ENCODE assay signal across 17 cellular contexts in the genomic region with DNA sequence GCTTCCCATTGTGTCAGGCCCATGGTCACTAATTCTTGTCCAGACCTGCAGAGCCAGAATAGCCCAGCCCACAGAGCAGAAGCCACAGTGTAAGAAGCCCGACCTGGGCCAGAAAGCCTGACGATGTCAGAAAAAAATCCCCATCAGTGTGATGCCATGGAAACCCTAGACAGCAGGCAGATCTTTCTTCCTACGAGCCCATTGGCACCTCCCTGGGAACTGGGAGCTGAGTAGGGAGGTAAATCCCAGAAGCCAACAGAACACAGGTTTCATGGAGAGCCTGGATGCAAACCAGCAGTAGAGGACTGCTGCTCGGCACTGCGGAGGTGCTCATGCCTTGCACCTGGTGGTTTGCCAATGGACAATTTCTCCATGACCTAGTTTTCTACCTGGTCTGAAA.
"Had no signal": no experiment of that assay in that cellular context is flagged by ENCODE, and none has a peak within 500 bp of the region (broad histone marks: within the 10 kb centered on the region; RNA-seq: fewer than 3 reads in every experiment).

No MANE protein-coding gene starts in this region.

- H3K27me3 ChIP-seq: body of pancreas, heart right ventricle, left lung, spleen, tibial artery had no signal

- H3K4me1 ChIP-seq: body of pancreas, left lung, tibial artery had no signal

- ATAC-seq: activated naive CD8-positive, alpha-beta T cell treated with anti-CD3 and anti-CD28 coated beads, Interleukin-2, amount 50 U/mL, for 24 hours; activated T-cell treated with anti-CD3 and anti-CD28 coated beads, Interleukin-2, amount 50 U/mL, for 72 hours; body of pancreas; heart right ventricle; left lung; naive thymus-derived CD4-positive, alpha-beta T cell had no signal

- DNase-seq: activated CD4-positive, alpha-beta memory T cell treated with anti-CD3 and anti-CD28 coated beads, Interleukin-2, amount 10 ng/mL, durations not matched to agents 7 days and 5 days; activated CD4-positive, alpha-beta T cell treated with anti-CD3 and anti-CD28 coated beads for 48 hours; activated effector memory CD4-positive, alpha-beta T cell treated with Interleukin-2 at 50 U/mL for 16 hours; activated naive CD4-positive, alpha-beta T cell treated with anti-CD3 and anti-CD28 coated beads, Interleukin-2, amount 50 U/mL, for 16 hours; activated naive CD8-positive, alpha-beta T cell treated with anti-CD3 and anti-CD28 coated beads, Interleukin-2, amount 50 U/mL, for 24 hours; activated T-cell treated with anti-CD3 and anti-CD28 coated beads, Interleukin-2, amount 50 U/mL, for 72 hours; body of pancreas; endodermal cell; heart right ventricle; left lung; naive thymus-derived CD4-positive, alpha-beta T cell; spleen; stimulated activated CD4-positive, alpha-beta T cell treated with anti-CD3 and anti-CD28 coated beads, Interleukin-4, amount 100 ng/mL, for 1 hour; stimulated activated naive CD4-positive, alpha-beta T cell; tibial artery had no signal

- H3K27ac ChIP-seq: body of pancreas, coronary artery, heart right ventricle, left lung, tibial artery had no signal

- H3K4me3 ChIP-seq: body of pancreas, coronary artery, heart right ventricle, left lung, lung, spleen, tibial artery had no signal

- H3K36me3 ChIP-seq: heart right ventricle, left lung, spleen, tibial artery had no signal

- H3K9me3 ChIP-seq: body of pancreas had no signal
